14 cellular contexts compared by ENCODE assay signal in the genomic region with DNA sequence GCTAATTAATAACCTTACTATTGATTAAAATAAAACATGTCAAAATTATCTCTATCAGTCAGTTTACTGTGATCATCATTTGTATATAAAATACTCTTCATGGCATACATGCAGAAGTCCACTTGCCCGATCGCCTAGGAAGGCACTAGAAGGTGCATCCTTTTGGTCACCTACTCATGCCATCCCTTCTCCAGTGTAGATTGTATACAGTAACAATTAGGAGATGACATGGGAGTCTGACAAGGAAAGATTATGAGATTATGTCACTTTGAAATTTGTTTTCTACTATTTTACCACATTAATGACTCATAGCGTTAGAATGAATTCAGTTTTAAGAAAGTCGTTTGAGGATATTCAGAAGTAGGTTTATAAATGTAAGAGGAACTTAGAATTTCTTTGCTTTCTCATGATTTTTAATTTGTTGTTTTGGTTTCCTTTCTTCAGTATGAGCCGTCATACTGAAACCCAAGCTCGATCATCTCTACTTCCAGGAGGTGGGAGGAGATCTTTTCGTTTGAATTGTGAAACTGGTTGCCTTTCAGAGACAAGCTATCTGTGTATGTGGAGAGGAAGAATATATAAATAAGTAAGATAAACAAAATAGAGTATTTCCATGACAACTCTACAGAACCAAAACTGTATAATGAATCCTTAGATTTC. TPM values are rescaled to one million over a fixed set of nuclear protein-coding genes. Genes with fewer than 3 reads are reported as not detected.
DNase-seq lines count a peak whose midpoint lies in the region; ATAC-seq, FAIRE-seq and TF ChIP-seq lines count a peak whose summit lies in the region.
"Had no signal": no experiment of that assay in that cellular context is flagged by ENCODE, and none has a peak within 500 bp of the region (broad histone marks: within the 10 kb centered on the region; RNA-seq: fewer than 3 reads in every experiment).

No MANE protein-coding gene starts in this region.

- no peaks in the 10 kb centered on the region for H3K36me3 Mint-ChIP-seq in CD4-positive, alpha-beta memory T cell
- no peaks in the 10 kb centered on the region for H3K36me3 Mint-ChIP-seq in CD4-positive, alpha-beta T cell (ENCODE audit: low read depth)

- no peak overlapping the region for H3K27ac Mint-ChIP-seq in CD4-positive, alpha-beta memory T cell
- H3K27ac Mint-ChIP-seq in CD4-positive, alpha-beta T cell: no peak overlapping the region

- no peak overlapping the region for H3K27ac ChIP-seq in CD4-positive, alpha-beta memory T cell (ENCODE audit: low read depth, low read length)
- H3K27ac ChIP-seq in CD4-positive, alpha-beta T cell (ENCODE audit: low read depth, low read length): no peak overlapping the region
- H3K27ac ChIP-seq: sigmoid colon, VCaP had no signal

- H3K4me3 ChIP-seq in CD4-positive, alpha-beta memory T cell (ENCODE audit: low read length in 2 of 2): no peak overlapping the region
- H3K4me3 ChIP-seq: sigmoid colon had no signal

- POLR2A ChIA-PET in CD4-positive, alpha-beta memory T cell (lab: Charles Lee; ENCODE audit: partially characterized antibody): no interaction called here
- POLR2A ChIA-PET in CD4-positive, alpha-beta T cell (lab: Charles Lee): no interaction called here

- DNase-seq in GM12891 (ENCODE audit: insufficient read length, low spot score) (peak; percentile 2), M059J (ENCODE audit: low read depth) (peak; percentile 43), NCI-H2107 (lab: John Stamatoyannopoulos, UW) (no peak), D721Med (ENCODE audit: insufficient read length, low spot score) (no peak)
- DNase-seq in CD4-positive, alpha-beta memory T cell: no peak
- DNase-seq in CD4-positive, alpha-beta T cell: no peak
- DNase-seq: effector memory CD4-positive, alpha-beta T cell; hypothalamus; NCI-H1092 treated with DMSO at 0.1 percent for 48 hours; sigmoid colon had no signal

- ATAC-seq in GM19328 (IDR thresholded peaks at IDR 0.05; ENCODE audit: unreplicated experiment) (peak; percentile 90), HG02884 (IDR thresholded peaks at IDR 0.05; ENCODE audit: unreplicated experiment) (peak; percentile 95)
- no peak for ATAC-seq in CD4-positive, alpha-beta T cell (ENCODE audit: poor library complexity)
- ATAC-seq: Panc1 had no signal

- H3K9me3 ChIP-seq in CD4-positive, alpha-beta memory T cell (ENCODE audit: control insufficient read depth in 1 of 2, low read length in 2 of 2): no peaks in the 10 kb centered on the region
- no peaks in the 10 kb centered on the region for H3K9me3 ChIP-seq in CD4-positive, alpha-beta T cell (ENCODE audit: control insufficient read depth, low read length)
- H3K9me3 ChIP-seq: sigmoid colon had no signal

- TF ChIP-seq CTCF in D721Med (IDR thresholded peaks at IDR 0.05; ENCODE audit: insufficient read depth, missing control alignments): no peak
- TF ChIP-seq CTCF in CD4-positive, alpha-beta T cell (IDR thresholded peaks at IDR 0.05): no peak

- H3K4me3 Mint-ChIP-seq in CD4-positive, alpha-beta memory T cell: no peak overlapping the region
- H3K4me3 Mint-ChIP-seq in CD4-positive, alpha-beta T cell: no peak overlapping the region

- H3K27me3 ChIP-seq in CD4-positive, alpha-beta memory T cell (ENCODE audit: insufficient read depth, low read length): no peaks in the 10 kb centered on the region
- H3K27me3 ChIP-seq in CD4-positive, alpha-beta T cell (ENCODE audit: control insufficient read depth, insufficient read depth, low read length): no peaks in the 10 kb centered on the region
- H3K27me3 ChIP-seq: sigmoid colon had no signal

- H3K9me3 Mint-ChIP-seq in CD4-positive, alpha-beta memory T cell: peaks cover 0 to 2% (median 0%) of the 10 kb centered on the region in 8 donors
- H3K9me3 Mint-ChIP-seq in CD4-positive, alpha-beta T cell: no peaks in the 10 kb centered on the region

- no peaks in the 10 kb centered on the region for H3K4me1 ChIP-seq in CD4-positive, alpha-beta memory T cell (ENCODE audit: insufficient read depth, low read length)
- H3K4me1 ChIP-seq: sigmoid colon had no signal

- CTCF ChIA-PET in CD4-positive, alpha-beta memory T cell (lab: Charles Lee; ENCODE audit: partially characterized antibody): interaction anchor here (1.1 kb wide), 1 partner anchor 20 kb away, joined by 3 read pairs; no protein-coding TSS in a partner anchor
- CTCF ChIA-PET in CD4-positive, alpha-beta T cell (lab: Charles Lee): interaction anchor here (1.0 kb wide), 1 partner anchor 10 kb away, joined by 3 read pairs; no protein-coding TSS in a partner anchor

- no peaks in the 10 kb centered on the region for H3K27me3 Mint-ChIP-seq in CD4-positive, alpha-beta memory T cell
- H3K27me3 Mint-ChIP-seq in CD4-positive, alpha-beta T cell: no peaks in the 10 kb centered on the region

- H3K4me1 Mint-ChIP-seq in CD4-positive, alpha-beta memory T cell: no peaks in the 10 kb centered on the region
- H3K4me1 Mint-ChIP-seq in CD4-positive, alpha-beta T cell (ENCODE audit: low read depth): no peaks in the 10 kb centered on the region

- no peak for FAIRE-seq in GM12891 (lab: Jason Lieb, UNC)
- FAIRE-seq in D721Med (lab: Jason Lieb, UNC): no peak

- no peak for TF ChIP-seq POLR2A in GM12891 (IDR thresholded peaks at IDR 0.05; ENCODE audit: low read depth, low read length)

- intact Hi-C loops in CD4-positive, alpha-beta memory T cell (cut with micrococcal nuclease): no loop called here
- intact Hi-C loops in CD4-positive, alpha-beta T cell (cut with DNase I, micrococcal nuclease): no loop called here

- H3K36me3 ChIP-seq in CD4-positive, alpha-beta memory T cell (ENCODE audit: insufficient read depth, low read length): no peaks in the 10 kb centered on the region
- H3K36me3 ChIP-seq: sigmoid colon had no signal

TF ChIP-seq in GM12891, 5 proteins besides CTCF, POLR2A, EP300 and RAD21:
- no peak for TF ChIP-seq SPI1 (IDR thresholded peaks at IDR 0.05; ENCODE audit: low read depth, low read length)
- TF ChIP-seq POLR2AphosphoS5 (IDR thresholded peaks at IDR 0.05; ENCODE audit: low read depth, low read length): no peak

RNA-seq across cellular contexts. Expression of gene UNC5C, which starts 51.1 kb away (rescaled TPM):
- not detected for polyA plus RNA-seq in GM12891 (2012; ENCODE audit: low read depth, missing spikeins)
- 0.44 and 2.1 TPM in 2 replicates for total RNA-seq in M059J (2014; rRNA removed; shearing (Covaris generic))
- not detected for total RNA-seq in CD4-positive, alpha-beta memory T cell
- not detected for polyA plus RNA-seq in CD4-positive, alpha-beta memory T cell
- total RNA-seq in CD4-positive, alpha-beta T cell: not detected

Comparison
In these comparisons a context has a peak if more than half of its experiments do, and no peak if none do; other contexts are left out.
1. DNase-seq: peak in GM12891 (single experiment) and M059J (single experiment); none in CD4-positive, alpha-beta memory T cell (0 of 5), NCI-H2107 (single experiment), D721Med (single experiment) and CD4-positive, alpha-beta T cell (0 of 10).